8 cellular contexts compared by ENCODE assay signal in the genomic region with DNA sequence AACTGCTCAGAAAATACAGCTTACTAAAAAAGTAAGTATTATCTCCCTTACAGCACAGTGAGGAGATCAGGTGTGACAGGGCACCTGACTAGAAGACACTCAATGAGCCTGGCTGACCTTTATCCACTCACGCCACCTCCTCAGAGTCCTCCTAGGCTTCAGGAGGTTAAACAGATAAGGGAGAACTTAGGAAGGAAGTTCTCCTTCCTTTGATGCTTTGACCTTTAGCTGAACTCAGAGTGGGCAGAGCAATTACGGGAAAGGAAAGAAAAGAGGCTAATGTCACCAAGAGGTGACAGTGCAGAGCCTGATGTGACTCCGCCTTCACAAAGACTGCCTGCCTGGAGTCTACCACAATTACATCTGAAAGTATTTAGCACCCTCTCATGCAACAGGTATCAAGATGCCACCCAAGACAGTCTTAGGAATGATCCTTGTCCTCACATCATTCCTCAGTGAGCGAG. TPM values are rescaled to one million over a fixed set of nuclear protein-coding genes. Genes with fewer than 3 reads are reported as not detected.
DNase-seq lines count a peak whose midpoint lies in the region; ATAC-seq, FAIRE-seq and TF ChIP-seq lines count a peak whose summit lies in the region.

No MANE protein-coding gene starts in this region.

- H3K27ac ChIP-seq in HCT116 (ENCODE audit: low read depth, low read length) (peak overlapping the region; percentile 46), liver (ENCODE audit: low read depth in 1 of 2, low read length in 2 of 2) (peak overlapping the region; percentile 25 to 43)

- POLR2A ChIA-PET in HCT116 (lab: Charles Lee): no interaction called here

- no peak overlapping the region for H2AFZ ChIP-seq in HCT116 (ENCODE audit: low read depth, low read length, poor library complexity, severe bottlenecking)

- TF ChIP-seq CTCF in HCT116 (IDR thresholded peaks at IDR 0.05 in 2 of 3, conservative IDR thresholded peaks at IDR 0.05 in 1 of 3; ENCODE audit: borderline replicate concordance in 1 of 3, insufficient read depth in 1 of 3, low read depth in 2 of 3, low read length in 2 of 3) (no peak), liver (IDR thresholded peaks at IDR 0.05; ENCODE audit: low read depth, low read length, missing input control) (no peak)

- no peaks in the 10 kb centered on the region for H4K20me1 ChIP-seq in HCT116 (ENCODE audit: insufficient read depth)

- no TSS peak for BruUV-seq in HCT116 (replicated peaks; lab: Mats Ljungman, UMichigan)

- H3K9me2 ChIP-seq in HCT116 (ENCODE audit: insufficient read depth): no peaks in the 10 kb centered on the region

- H3K27me3 ChIP-seq in HCT116 (ENCODE audit: insufficient read depth, low read length) (no peaks in the 10 kb centered on the region), liver (ENCODE audit: control insufficient read depth in 4 of 4, insufficient read depth in 4 of 4, low read length in 3 of 4) (no peaks in the 10 kb centered on the region)

- H3K9me3 ChIP-seq in HCT116 (ENCODE audit: control insufficient read depth in 1 of 2, insufficient read depth in 1 of 2, low read depth in 1 of 2, low read length in 2 of 2) (no peaks in the 10 kb centered on the region), liver (ENCODE audit: control insufficient read depth in 4 of 4, low read length in 3 of 4) (no peaks in the 10 kb centered on the region)

- FAIRE-seq in GM18507 (lab: Jason Lieb, UNC) (peak; percentile 92), H54 (lab: Jason Lieb, UNC) (no peak)

- ATAC-seq in HCT116: peak; percentile 73

- RAD21 ChIA-PET in HCT116 (lab: Charles Lee; ENCODE audit: low non-redundant PET in 1 of 2, low total read pairs in 2 of 2, uncharacterized antibody in 2 of 2, unreplicated experiment in 2 of 2): no interaction called here

- H3K4me3 ChIP-seq in HCT116 (replicated peaks in 1 of 2; ENCODE audit: low read depth in 1 of 2, low read length in 2 of 2) (peak overlapping the region in 1 of 2 experiments; percentile 21; a peak in 1 of 4 replicates), liver (ENCODE audit: low read depth in 1 of 3, low read length in 3 of 3) (no peak overlapping the region)

- TF ChIP-seq RAD21 in HCT116 (IDR thresholded peaks at IDR 0.05; ENCODE audit: low read depth) (no peak), liver (IDR thresholded peaks at IDR 0.05) (peak in 1 of 2 donors; percentile 13)

- 67% methylated on average over 4 of the region's 4 CpGs for WGBS in liver

- TF ChIP-seq POLR2A in HCT116 (IDR thresholded peaks at IDR 0.05; ENCODE audit: borderline replicate concordance, extremely low read depth, insufficient read depth, insufficient read length) (no peak), H54 (IDR thresholded peaks at IDR 0.05; ENCODE audit: low read depth, low read length) (no peak)

- CTCF ChIA-PET in HCT116 (lab: Charles Lee): no interaction called here

- 0 out of 2 replicates have a peak overlapping the region, but pooled peaks have one; percentile 13 for H3K9ac ChIP-seq in HCT116 (ENCODE audit: low read length)
- no peak overlapping the region for H3K9ac ChIP-seq in liver (ENCODE audit: low read depth in 1 of 2, low read length in 2 of 2)

- H3K4me1 ChIP-seq in HCT116 (ENCODE audit: control insufficient read depth in 1 of 2, insufficient read depth in 2 of 2, low read length in 2 of 2): peaks cover 68 to 84% of the 10 kb centered on the region in 2 experiments
- peaks cover 8 to 29% (median 18%) of the 10 kb centered on the region in 4 donors for H3K4me1 ChIP-seq in liver (ENCODE audit: control insufficient read depth in 4 of 4, insufficient read depth in 4 of 4, low read length in 3 of 4)

- intact Hi-C loops in HCT116 (cut with micrococcal nuclease): no loop called here

- H3K4me2 ChIP-seq in HCT116 (ENCODE audit: low read length): peak overlapping the region; percentile 63

- DNase-seq in GM18507 (ENCODE audit: extremely low spot score, insufficient read length, low read depth): no peak
- DNase-seq in HCT116 (ENCODE audit: low read depth, low spot score): no peak
- DNase-seq in SKM-1 treated with dmso at 0.1 percent for 144 hours (lab: John Stamatoyannopoulos, UW; ENCODE audit: unreplicated experiment): peak; percentile 81
- no peak for DNase-seq in C1 segment of cervical spinal cord (lab: John Stamatoyannopoulos, UW)
- no peak for DNase-seq in NCI-H2081 treated with DMSO at 0.1 percent for 48 hours (lab: John Stamatoyannopoulos, UW)
- no peak for DNase-seq in H54 (ENCODE audit: insufficient read length, low spot score)
- no peak for DNase-seq in SHP77 treated with DMSO at 0.1 percent for 48 hours (lab: John Stamatoyannopoulos, UW)

- peaks cover 7% of the 10 kb centered on the region; the same call in 1 of the 2 replicates for H3K79me2 ChIP-seq in HCT116 (ENCODE audit: insufficient read depth, low read length)

- 0 out of 4 replicates have a peak, but pooled peaks cover 0 to 2% of the 10 kb centered on the region in 2 experiments for H3K36me3 ChIP-seq in HCT116 (ENCODE audit: control insufficient read depth in 1 of 2, insufficient read depth in 2 of 2, low read length in 2 of 2)
- peaks cover 2 to 12% (median 3%) of the 10 kb centered on the region in 4 donors for H3K36me3 ChIP-seq in liver (ENCODE audit: control insufficient read depth in 4 of 4, insufficient read depth in 3 of 4, low read depth in 1 of 4, low read length in 3 of 4)

TF ChIP-seq in HCT116, 20 proteins besides CTCF, POLR2A, EP300 and RAD21:
- TF ChIP-seq SP1 (IDR thresholded peaks at IDR 0.05; ENCODE audit: low read depth): peak; percentile 50
- no peak for TF ChIP-seq JUND (IDR thresholded peaks at IDR 0.05)
- TF ChIP-seq SIN3A (IDR thresholded peaks at IDR 0.05; ENCODE audit: low read depth): no peak
- no peak for TF ChIP-seq ELF1 (IDR thresholded peaks at IDR 0.05; ENCODE audit: borderline replicate concordance, low read depth)
- TF ChIP-seq CBX3 (IDR thresholded peaks at IDR 0.05; ENCODE audit: low read depth): no peak
- peak; percentile 18 for TF ChIP-seq TCF7L2 (IDR thresholded peaks at IDR 0.05; ENCODE audit: borderline replicate concordance, extremely low read depth, insufficient read depth, insufficient read length)
- TF ChIP-seq, protein P1, sequence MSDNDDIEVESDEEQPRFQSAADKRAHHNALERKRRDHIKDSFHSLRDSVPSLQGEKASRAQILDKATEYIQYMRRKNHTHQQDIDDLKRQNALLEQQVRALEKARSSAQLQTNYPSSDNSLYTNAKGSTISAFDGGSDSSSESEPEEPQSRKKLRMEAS (IDR thresholded peaks at IDR 0.05): 0 out of 2 replicates have a peak, but pooled peaks have one; percentile 38

TF ChIP-seq in liver, 16 proteins besides CTCF, POLR2A, EP300 and RAD21:
- TF ChIP-seq SP1 (IDR thresholded peaks at IDR 0.05) (peak; percentile 42), RXRA (IDR thresholded peaks at IDR 0.05) (peak; percentile 66 to 80), NR2F2 (IDR thresholded peaks at IDR 0.05) (peak; percentile 96), FOXA1 (IDR thresholded peaks at IDR 0.05) (no peak)

RNA-seq across cellular contexts. Expression of a gene that starts 36.7 kb away (rescaled TPM):
- total RNA-seq in HCT116 (2021; ENCODE audit: unreplicated experiment) (46.0 TPM), liver (100 to 1,000 TPM; 201 to 209 TPM)
- polyA plus RNA-seq in HCT116 (2012): 8.9 and 9.9 TPM in 2 replicates
- polyA plus RNA-seq in liver: 10 to 100 TPM; 68.2 to 95.5 TPM
